Comparison of ENCODE assay signal across 32 cellular contexts in the genomic region with DNA sequence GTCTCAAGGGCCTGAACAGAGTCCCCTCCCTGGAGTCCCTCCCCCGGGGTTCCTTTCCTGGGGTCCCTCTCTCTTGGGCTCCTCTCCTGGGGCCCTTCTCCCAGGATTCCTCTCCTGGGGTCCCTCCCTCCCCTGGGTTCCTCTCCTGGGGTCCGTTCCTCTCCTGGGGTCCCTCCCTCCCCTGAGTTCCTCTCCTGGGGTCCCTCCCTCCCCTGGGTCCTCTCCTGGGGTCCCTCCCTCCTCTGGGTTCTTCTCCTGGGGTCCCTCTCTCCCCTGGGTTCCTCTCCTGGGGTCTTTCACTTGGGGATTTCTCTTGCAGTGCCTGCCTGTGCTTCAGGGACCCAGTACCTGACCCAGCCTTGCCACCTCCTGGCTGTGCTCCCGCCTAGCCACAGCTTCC.
"Had no signal": no experiment of that assay in that cellular context is flagged by ENCODE, and none has a peak within 500 bp of the region (broad histone marks: within the 10 kb centered on the region; RNA-seq: fewer than 3 reads in every experiment).

No MANE protein-coding gene starts in this region.

- H3K9me3 ChIP-seq: ascending aorta, colonic mucosa, gastroesophageal sphincter had no signal

- H3K4me1 ChIP-seq: ascending aorta, breast epithelium, colonic mucosa had no signal

- H3K36me3 Mint-ChIP-seq: activated naive CD4-positive, alpha-beta T cell treated with anti-CD3 and anti-CD28 coated beads, Interleukin-2, amount 10 ng/mL, durations not matched to agents 7 days and 5 days; activated naive CD4-positive, alpha-beta T cell treated with anti-CD3 and anti-CD28 coated beads, Interleukin-2, amount 50 U/mL, for 72 hours; brain; WTC11 had no signal

- H3K4me1 Mint-ChIP-seq: activated CD4-positive, alpha-beta T cell treated with anti-CD3 and anti-CD28 coated beads, Interleukin-2, amount 10 ng/mL, durations not matched to agents 7 days and 5 days; activated naive CD4-positive, alpha-beta T cell treated with anti-CD3 and anti-CD28 coated beads, Interleukin-2, amount 10 ng/mL, durations not matched to agents 7 days and 5 days; WTC11 had no signal

- H3K36me3 ChIP-seq: ascending aorta, breast epithelium, cardiac muscle cell, colonic mucosa had no signal

- H3K27ac ChIP-seq: ascending aorta, breast epithelium, cardiac muscle cell, colonic mucosa, epithelial cell of prostate, esophagus squamous epithelium, gastroesophageal sphincter had no signal

- ATAC-seq: activated naive CD4-positive, alpha-beta T cell treated with anti-CD3 and anti-CD28 coated beads, Interleukin-2, amount 50 U/mL, for 72 hours; activated T-cell treated with anti-CD3 and anti-CD28 coated beads, Interleukin-2, amount 50 U/mL, for 72 hours; gastroesophageal sphincter; T-helper 17 cell; WTC11 had no signal

- FAIRE-seq: endometrium, endothelial cell of umbilical vein had no signal

- H3K27me3 ChIP-seq: ascending aorta, breast epithelium, cardiac muscle cell, colonic mucosa, esophagus squamous epithelium, gastroesophageal sphincter had no signal

- H3K9me3 Mint-ChIP-seq: activated CD4-positive, alpha-beta memory T cell treated with anti-CD3 and anti-CD28 coated beads, Interleukin-2, amount 10 ng/mL, durations not matched to agents 7 days and 5 days; activated CD4-positive, alpha-beta T cell treated with anti-CD3 and anti-CD28 coated beads, Interleukin-2, amount 10 ng/mL, durations not matched to agents 7 days and 5 days; activated naive CD4-positive, alpha-beta T cell treated with anti-CD3 and anti-CD28 coated beads, Interleukin-2, amount 10 ng/mL, durations not matched to agents 7 days and 5 days; activated naive CD4-positive, alpha-beta T cell treated with anti-CD3 and anti-CD28 coated beads, Interleukin-2, amount 50 U/mL, for 72 hours; activated naive CD8-positive, alpha-beta T cell treated with anti-CD3 and anti-CD28 coated beads, Interleukin-2, amount 10 ng/mL, durations not matched to agents 7 days and 5 days; activated T-cell treated with anti-CD3 and anti-CD28 coated beads, Interleukin-2, amount 50 U/mL, for 24 hours; activated T-cell treated with anti-CD3 and anti-CD28 coated beads, Interleukin-2, amount 50 U/mL, for 72 hours; T-helper 2 cell treated with Interferon-gamma antibody and Interleukin-4, amounts not matched to agents 5 μg/mL and 100 μg/mL, for 36 hours; WTC11 had no signal

- DNase-seq: activated CD4-positive, alpha-beta memory T cell treated with anti-CD3 and anti-CD28 coated beads, Interleukin-2, amount 10 ng/mL, durations not matched to agents 7 days and 5 days; activated CD4-positive, alpha-beta T cell treated with anti-CD3 and anti-CD28 coated beads for 1 hour; activated CD4-positive, alpha-beta T cell treated with anti-CD3 and anti-CD28 coated beads for 4 hours; activated CD4-positive, alpha-beta T cell treated with anti-CD3 and anti-CD28 coated beads, Interleukin-2, amount 10 ng/mL, durations not matched to agents 7 days and 5 days; activated CD4-positive, alpha-beta T cell treated with anti-CD3 and anti-CD28 coated beads, Interleukin-2, amount 50 U/mL, for 4 hours; activated CD8-positive, alpha-beta memory T cell treated with anti-CD3 and anti-CD28 coated beads, Interleukin-2, amount 50 U/mL, for 48 hours; activated gamma-delta T cell; activated naive CD4-positive, alpha-beta T cell; activated naive CD4-positive, alpha-beta T cell treated with anti-CD3 and anti-CD28 coated beads, Interleukin-2, amount 10 ng/mL, durations not matched to agents 7 days and 5 days; activated naive CD8-positive, alpha-beta T cell treated with anti-CD3 and anti-CD28 coated beads, Interleukin-2, amount 10 ng/mL, durations not matched to agents 7 days and 5 days; activated T-cell treated with anti-CD3 and anti-CD28 coated beads for 4 hours; activated T-cell treated with anti-CD3 and anti-CD28 coated beads, Interleukin-2, amount 50 U/mL, for 24 hours; activated T-cell treated with anti-CD3 and anti-CD28 coated beads, Interleukin-2, amount 50 U/mL, for 72 hours; central memory CD4-positive, alpha-beta T cell; cerebellar nuclear complex; colonic mucosa; effector CD8-positive, alpha-beta T cell; esophagus squamous epithelium; foreskin melanocyte; T-helper 1 cell; T-helper 17 cell had no signal

- H3K4me3 Mint-ChIP-seq: activated CD4-positive, alpha-beta memory T cell treated with anti-CD3 and anti-CD28 coated beads, Interleukin-2, amount 10 ng/mL, durations not matched to agents 7 days and 5 days; activated CD4-positive, alpha-beta T cell treated with anti-CD3 and anti-CD28 coated beads, Interleukin-2, amount 10 ng/mL, durations not matched to agents 7 days and 5 days; activated naive CD4-positive, alpha-beta T cell treated with anti-CD3 and anti-CD28 coated beads, Interleukin-2, amount 10 ng/mL, durations not matched to agents 7 days and 5 days; activated naive CD8-positive, alpha-beta T cell treated with anti-CD3 and anti-CD28 coated beads, Interleukin-2, amount 10 ng/mL, durations not matched to agents 7 days and 5 days; activated T-cell treated with anti-CD3 and anti-CD28 coated beads, Interleukin-2, amount 50 U/mL, for 24 hours; activated T-cell treated with anti-CD3 and anti-CD28 coated beads, Interleukin-2, amount 50 U/mL, for 72 hours; brain; T-helper 17 cell; T-helper 2 cell treated with Interferon-gamma antibody and Interleukin-4, amounts not matched to agents 5 μg/mL and 100 μg/mL, for 36 hours; WTC11 had no signal

- H3K27ac Mint-ChIP-seq: activated CD4-positive, alpha-beta memory T cell treated with anti-CD3 and anti-CD28 coated beads, Interleukin-2, amount 10 ng/mL, durations not matched to agents 7 days and 5 days; activated naive CD4-positive, alpha-beta T cell treated with anti-CD3 and anti-CD28 coated beads, Interleukin-2, amount 10 ng/mL, durations not matched to agents 7 days and 5 days; activated naive CD8-positive, alpha-beta T cell treated with anti-CD3 and anti-CD28 coated beads, Interleukin-2, amount 10 ng/mL, durations not matched to agents 7 days and 5 days; activated T-cell treated with anti-CD3 and anti-CD28 coated beads, Interleukin-2, amount 50 U/mL, for 24 hours; T-helper 17 cell; T-helper 2 cell treated with Interferon-gamma antibody and Interleukin-4, amounts not matched to agents 5 μg/mL and 100 μg/mL, for 36 hours; WTC11 had no signal

- H3K4me3 ChIP-seq: ascending aorta, breast epithelium, cardiac muscle cell, colonic mucosa, esophagus squamous epithelium, gastroesophageal sphincter had no signal
